Comparison of ENCODE assay signal across 23 cellular contexts in genomic region chr9:73347720-73348119, GRCh38.
DNase-seq lines count a peak whose midpoint lies in the region; ATAC-seq, FAIRE-seq and TF ChIP-seq lines count a peak whose summit lies in the region.
"Had no signal": no experiment of that assay in that cellular context is flagged by ENCODE, and none has a peak within 500 bp of the region (broad histone marks: within the 10 kb centered on the region; RNA-seq: fewer than 3 reads in every experiment).

No MANE protein-coding gene starts in this region.

- H3K36me3 ChIP-seq in astrocyte (ENCODE audit: insufficient read depth, low read length), result no peaks in the 10 kb centered on the region
- H3K36me3 ChIP-seq: BE2C; BLaER1 treated with 17β-estradiol and CSF1 and Interleukin-3, amounts not matched to agents 10 nM and 100 nM had no signal

- no peaks in the 10 kb centered on the region for H3K4me1 ChIP-seq in astrocyte (ENCODE audit: insufficient read depth, low read length)
- H3K4me1 ChIP-seq: A549; BE2C; BLaER1 treated with 17β-estradiol and CSF1 and Interleukin-3, amounts not matched to agents 10 nM and 100 nM had no signal

- TF ChIP-seq CTCF in astrocyte (IDR thresholded peaks at IDR 0.05; ENCODE audit: insufficient read depth, low read depth, low read length) (no peak), epithelial cell of esophagus (IDR thresholded peaks at IDR 0.05; ENCODE audit: insufficient read depth, low read depth, low read length, missing control alignments) (no peak), retinal pigment epithelial cell (conservative IDR thresholded peaks at IDR 0.05; ENCODE audit: low read depth, low read length) (peak; percentile 19)

- no peak overlapping the region for H3K4me3 ChIP-seq in astrocyte (ENCODE audit: insufficient read depth, low read depth, low read length)
- H3K4me3 ChIP-seq in epithelial cell of esophagus (ENCODE audit: low read length), result no peak overlapping the region
- H3K4me3 ChIP-seq in retinal pigment epithelial cell (ENCODE audit: low read length), result no peak overlapping the region
- H3K4me3 ChIP-seq: A549; BLaER1 treated with 17β-estradiol and CSF1 and Interleukin-3, amounts not matched to agents 10 nM and 100 nM; GM23338 had no signal

- DNase-seq in Daoy (ENCODE audit: low read depth) (peak; percentile 2), astrocyte (ENCODE audit: low read depth) (peak; percentile 59), epithelial cell of esophagus (ENCODE audit: low read depth) (peak; percentile 3), retinal pigment epithelial cell (ENCODE audit: low read depth) (peak; percentile 83)
- no peak for DNase-seq in activated CD4-positive, alpha-beta T cell treated with anti-CD3 and anti-CD28 coated beads for 1 hour
- DNase-seq in stimulated activated effector memory CD8-positive, alpha-beta T cell treated with anti-CD3 and anti-CD28 coated beads, Interleukin-12 subunit alpha, Interleukin-12 subunit beta, amount 100 ng/mL, for 72 hours (ENCODE audit: low spot score in 2 of 2), result no peak
- DNase-seq: 8988T; ACHN; AML-193; BE2C; CD4-positive, alpha-beta T cell; CD8-positive, alpha-beta memory T cell; DMS79 treated with DMSO at 0.1 percent for 48 hours; H9 had no signal

- H2AFZ ChIP-seq in astrocyte (ENCODE audit: low read depth, low read length), result no peak overlapping the region
- H2AFZ ChIP-seq: GM23338 had no signal

- no peaks in the 10 kb centered on the region for H3K4me1 Mint-ChIP-seq in astrocyte (ENCODE audit: low read depth, unreplicated experiment)
- H3K4me1 Mint-ChIP-seq in stimulated activated effector memory CD8-positive, alpha-beta T cell treated with anti-CD3 and anti-CD28 coated beads, Interleukin-12 subunit alpha, Interleukin-12 subunit beta, amount 100 ng/mL, for 72 hours, result no peaks in the 10 kb centered on the region
- H3K4me1 Mint-ChIP-seq: CD14-positive monocyte; CD8-positive, alpha-beta memory T cell had no signal

- no peaks in the 10 kb centered on the region for H3K27me3 ChIP-seq in astrocyte (ENCODE audit: insufficient read depth, low read length)
- H3K27me3 ChIP-seq: BE2C; BLaER1 treated with 17β-estradiol and CSF1 and Interleukin-3, amounts not matched to agents 10 nM and 100 nM had no signal

- H3K4me3 Mint-ChIP-seq in astrocyte (ENCODE audit: unreplicated experiment), result no peak overlapping the region
- H3K4me3 Mint-ChIP-seq in stimulated activated effector memory CD8-positive, alpha-beta T cell treated with anti-CD3 and anti-CD28 coated beads, Interleukin-12 subunit alpha, Interleukin-12 subunit beta, amount 100 ng/mL, for 72 hours, result no peak overlapping the region
- H3K4me3 Mint-ChIP-seq: CD14-positive monocyte; CD4-positive, alpha-beta T cell; CD8-positive, alpha-beta memory T cell; GM23338; H9 had no signal

- no peaks in the 10 kb centered on the region for H3K79me2 ChIP-seq in astrocyte (ENCODE audit: insufficient read depth, low read length)

- no peaks in the 10 kb centered on the region for H3K9me3 ChIP-seq in astrocyte (ENCODE audit: insufficient read depth, low read depth, low read length)
- H3K9me3 ChIP-seq: A549; BE2C; BLaER1 treated with 17β-estradiol and CSF1 and Interleukin-3, amounts not matched to agents 10 nM and 100 nM had no signal

- H3K27ac ChIP-seq in astrocyte (ENCODE audit: low read depth, low read length), result no peak overlapping the region
- H3K27ac ChIP-seq: A549; BLaER1 treated with 17β-estradiol and CSF1 and Interleukin-3, amounts not matched to agents 10 nM and 100 nM had no signal

- H3K27me3 Mint-ChIP-seq in astrocyte (ENCODE audit: low read depth, unreplicated experiment), result no peaks in the 10 kb centered on the region
- H3K27me3 Mint-ChIP-seq: CD4-positive, alpha-beta T cell; CD8-positive, alpha-beta memory T cell had no signal

- no peaks in the 10 kb centered on the region for H4K20me1 ChIP-seq in astrocyte (ENCODE audit: insufficient read depth, low read length)
- H4K20me1 ChIP-seq: BLaER1 treated with 17β-estradiol and CSF1 and Interleukin-3, amounts not matched to agents 10 nM and 100 nM had no signal

- H3K9ac ChIP-seq in astrocyte (ENCODE audit: low read length), result no peak overlapping the region
- H3K9ac ChIP-seq: BLaER1 treated with 17β-estradiol and CSF1 and Interleukin-3, amounts not matched to agents 10 nM and 100 nM had no signal

- H3K9me3 Mint-ChIP-seq in astrocyte (ENCODE audit: unreplicated experiment), result no peaks in the 10 kb centered on the region
- H3K9me3 Mint-ChIP-seq in stimulated activated effector memory CD8-positive, alpha-beta T cell treated with anti-CD3 and anti-CD28 coated beads, Interleukin-12 subunit alpha, Interleukin-12 subunit beta, amount 100 ng/mL, for 72 hours, result peaks cover 3% of the 10 kb centered on the region
- H3K9me3 Mint-ChIP-seq: CD4-positive, alpha-beta T cell; CD8-positive, alpha-beta memory T cell; GM23338; H9 had no signal

- no peaks in the 10 kb centered on the region for H3K36me3 Mint-ChIP-seq in astrocyte (ENCODE audit: low read depth, unreplicated experiment)
- H3K36me3 Mint-ChIP-seq in stimulated activated effector memory CD8-positive, alpha-beta T cell treated with anti-CD3 and anti-CD28 coated beads, Interleukin-12 subunit alpha, Interleukin-12 subunit beta, amount 100 ng/mL, for 72 hours, result no peaks in the 10 kb centered on the region
- H3K36me3 Mint-ChIP-seq: CD14-positive monocyte; CD8-positive, alpha-beta memory T cell had no signal

- no peak overlapping the region for H3K4me2 ChIP-seq in astrocyte (ENCODE audit: low read length)
- H3K4me2 ChIP-seq: A549; BLaER1 treated with 17β-estradiol and CSF1 and Interleukin-3, amounts not matched to agents 10 nM and 100 nM; GM23338 had no signal

- ATAC-seq in GM21723 (IDR thresholded peaks at IDR 0.05; ENCODE audit: unreplicated experiment), result no peak
- ATAC-seq in stimulated activated effector memory CD8-positive, alpha-beta T cell treated with anti-CD3 and anti-CD28 coated beads, Interleukin-12 subunit alpha, Interleukin-12 subunit beta, amount 100 ng/mL, for 72 hours, result no peak
- ATAC-seq: A549, GM23338, HCT116 had no signal

- FAIRE-seq in astrocyte (lab: Jason Lieb, UNC), result no peak
- FAIRE-seq: A549, G401.6, GM12892, GM19239 had no signal

- no peak overlapping the region for H3K27ac Mint-ChIP-seq in astrocyte (ENCODE audit: unreplicated experiment)
- H3K27ac Mint-ChIP-seq in stimulated activated effector memory CD8-positive, alpha-beta T cell treated with anti-CD3 and anti-CD28 coated beads, Interleukin-12 subunit alpha, Interleukin-12 subunit beta, amount 100 ng/mL, for 72 hours, result no peak overlapping the region
- H3K27ac Mint-ChIP-seq: CD14-positive monocyte; CD4-positive, alpha-beta T cell; CD8-positive, alpha-beta memory T cell; GM23338; H9 had no signal

Comparison
In these comparisons a context has a peak if more than half of its experiments do, and no peak if none do; other contexts are left out.
1. DNase-seq: peak in Daoy (single experiment), astrocyte (single experiment), epithelial cell of esophagus (single experiment) and retinal pigment epithelial cell (single experiment); none in activated CD4-positive, alpha-beta T cell treated with anti-CD3 and anti-CD28 coated beads for 1 hour (single experiment) and stimulated activated effector memory CD8-positive, alpha-beta T cell treated with anti-CD3 and anti-CD28 coated beads, Interleukin-12 subunit alpha, Interleukin-12 subunit beta, amount 100 ng/mL, for 72 hours (0 of 2).